ENCODE assay signal across 8 cellular contexts in the genomic region with DNA sequence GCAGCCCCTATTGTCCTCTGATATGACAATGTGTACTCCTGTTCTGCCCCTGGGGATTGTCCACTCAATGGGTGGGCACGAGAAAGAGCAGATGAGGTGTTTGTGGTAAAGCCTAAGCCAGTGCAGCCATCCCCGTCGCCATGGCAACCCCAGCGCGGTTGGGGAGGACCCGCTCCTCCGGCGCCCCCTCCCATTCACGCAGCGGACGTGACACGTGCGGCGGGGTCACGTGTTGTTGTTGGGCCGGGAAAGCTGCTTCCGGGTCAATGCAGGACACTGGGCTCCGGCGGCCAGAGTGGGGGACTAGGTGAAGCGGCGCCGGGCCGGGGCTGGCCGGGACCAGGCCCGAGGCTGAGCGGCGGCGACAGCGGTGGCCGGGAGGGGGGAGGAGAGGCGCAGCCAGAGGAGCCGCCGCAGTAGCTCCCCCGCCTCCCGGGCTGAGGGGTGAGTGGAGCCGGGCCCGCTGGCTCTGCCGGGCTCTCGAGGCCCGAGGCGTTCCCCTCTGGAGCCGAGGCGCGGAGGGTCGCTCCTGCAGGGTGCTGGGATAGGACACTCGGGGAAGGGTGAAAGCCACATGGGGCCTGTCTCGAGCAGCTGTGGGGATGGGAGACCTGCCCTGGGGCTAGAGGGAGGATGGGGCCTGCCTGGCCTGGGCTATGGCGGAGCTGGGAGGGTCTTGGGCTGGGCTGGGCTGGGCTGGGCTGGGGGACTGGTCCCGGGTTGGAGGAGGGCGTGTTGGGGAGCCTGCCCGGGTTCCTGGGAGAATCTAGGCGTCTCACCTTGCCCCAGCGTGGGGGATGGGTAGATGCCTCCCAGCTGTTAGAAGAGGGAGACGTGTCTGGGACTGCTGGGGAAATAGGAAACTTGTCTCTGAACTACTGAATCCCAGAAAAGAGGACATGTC. TPM values are rescaled to one million over a fixed set of nuclear protein-coding genes. Genes with fewer than 3 reads are reported as not detected.
DNase-seq lines count a peak whose midpoint lies in the region; ATAC-seq, FAIRE-seq and TF ChIP-seq lines count a peak whose summit lies in the region.

A gene with protein sequence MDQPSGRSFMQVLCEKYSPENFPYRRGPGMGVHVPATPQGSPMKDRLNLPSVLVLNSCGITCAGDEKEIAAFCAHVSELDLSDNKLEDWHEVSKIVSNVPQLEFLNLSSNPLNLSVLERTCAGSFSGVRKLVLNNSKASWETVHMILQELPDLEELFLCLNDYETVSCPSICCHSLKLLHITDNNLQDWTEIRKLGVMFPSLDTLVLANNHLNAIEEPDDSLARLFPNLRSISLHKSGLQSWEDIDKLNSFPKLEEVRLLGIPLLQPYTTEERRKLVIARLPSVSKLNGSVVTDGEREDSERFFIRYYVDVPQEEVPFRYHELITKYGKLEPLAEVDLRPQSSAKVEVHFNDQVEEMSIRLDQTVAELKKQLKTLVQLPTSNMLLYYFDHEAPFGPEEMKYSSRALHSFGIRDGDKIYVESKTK (plus strand): TSS at position 255 of the 904 bp plus-strand sequence. CDS start 21,589 bp downstream, outside the sequence.

- H3K9me3 ChIP-seq in BLaER1 (no peaks in the 10 kb centered on the region), lung (ENCODE audit: control insufficient read depth in 2 of 2, insufficient read depth in 1 of 2, low read length in 1 of 2) (no peaks in the 10 kb centered on the region)

- H3K27ac Mint-ChIP-seq in activated CD4-positive, alpha-beta memory T cell treated with anti-CD3 and anti-CD28 coated beads for 36 hours: peak within 1 kb of the TSS; percentile 57

- H3K4me1 ChIP-seq in BLaER1: peaks cover 20% of the 10 kb centered on the region
- H3K4me1 ChIP-seq in lung (ENCODE audit: control insufficient read depth in 2 of 2, insufficient read depth in 2 of 2, low read length in 2 of 2): peaks cover 9 to 15% of the 10 kb centered on the region in 2 donors

- no peaks in the 10 kb centered on the region for H3K9me3 Mint-ChIP-seq in activated CD4-positive, alpha-beta memory T cell treated with anti-CD3 and anti-CD28 coated beads for 36 hours

- 0 out of 2 replicates have a peak, but pooled peaks cover 5% of the 10 kb centered on the region for H3K36me3 ChIP-seq in BLaER1
- H3K36me3 ChIP-seq in lung (ENCODE audit: control insufficient read depth in 2 of 2, insufficient read depth in 2 of 2, low read length in 2 of 2): no peaks in the 10 kb centered on the region

- H3K27me3 ChIP-seq in BLaER1: no peaks in the 10 kb centered on the region
- H3K27me3 ChIP-seq in lung (ENCODE audit: control insufficient read depth, insufficient read depth): no peaks in the 10 kb centered on the region

- H3K4me1 Mint-ChIP-seq in activated CD4-positive, alpha-beta memory T cell treated with anti-CD3 and anti-CD28 coated beads for 36 hours (ENCODE audit: low read depth): peaks cover 18% of the 10 kb centered on the region

- peak; percentile 95 for FAIRE-seq in GM19239 (lab: Jason Lieb, UNC)

- no peak for TF ChIP-seq CTCF in lung (IDR thresholded peaks at IDR 0.05; ENCODE audit: control extremely low read depth, extremely low read depth)

- CTCF ChIA-PET in activated CD4-positive, alpha-beta memory T cell treated with anti-CD3 and anti-CD28 coated beads for 36 hours (lab: Charles Lee): interaction anchor here (0.9 to 1.4 kb wide), 3 partner anchors 11 to 170 kb away, joined by 3 to 4 read pairs (median 4); no protein-coding TSS in a partner anchor

- H4K20me1 ChIP-seq in BLaER1: peaks cover 50% of the 10 kb centered on the region

- H3K4me3 ChIP-seq in BLaER1 (peak within 1 kb of the TSS; percentile 84), lung (peak within 1 kb of the TSS; percentile 99)

- H3K27ac ChIP-seq in BLaER1: peak within 1 kb of the TSS; percentile 94
- H3K27ac ChIP-seq in lung (ENCODE audit: low read depth in 1 of 2, low read length in 1 of 2): peak within 1 kb of the TSS; percentile 67 to 90

- H3K27me3 Mint-ChIP-seq in activated CD4-positive, alpha-beta memory T cell treated with anti-CD3 and anti-CD28 coated beads for 36 hours: peaks cover 2% of the 10 kb centered on the region

- peak; percentile 99 for DNase-seq in GM19239 (ENCODE audit: insufficient read length, low spot score)
- DNase-seq in NCI-H69 (lab: John Stamatoyannopoulos, UW): peak; percentile 96
- DNase-seq in activated CD4-positive, alpha-beta memory T cell treated with anti-CD3 and anti-CD28 coated beads for 36 hours: peak; percentile 86
- DNase-seq in ecto neural progenitor cell (ENCODE audit: low spot score): peak; percentile 97
- DNase-seq in lung (ENCODE audit: low spot score): peak; percentile 89
- peak; percentile 67 to 76 (median 72) for DNase-seq in stimulated activated CD4-positive, alpha-beta T cell treated with anti-CD3 and anti-CD28 coated beads, TNF-alpha, amount 100 ng/mL, for 4 hours (ENCODE audit: low read depth in 3 of 3)

- H3K9ac ChIP-seq in BLaER1: peak within 1 kb of the TSS; percentile 88

- intact Hi-C loops in activated CD4-positive, alpha-beta memory T cell treated with anti-CD3 and anti-CD28 coated beads for 36 hours (cut with micrococcal nuclease): no loop called here

- whole genome bisulfite sequencing in lung, 2 donors: 1% methylated on average over 54 of the region's 54 CpGs

- H3K4me2 ChIP-seq in BLaER1: peak within 1 kb of the TSS; percentile 87

- H3K36me3 Mint-ChIP-seq in activated CD4-positive, alpha-beta memory T cell treated with anti-CD3 and anti-CD28 coated beads for 36 hours: no peaks in the 10 kb centered on the region

- POLR2A ChIA-PET in activated CD4-positive, alpha-beta memory T cell treated with anti-CD3 and anti-CD28 coated beads for 36 hours (lab: Charles Lee): interaction anchor here (0.8 to 1.5 kb wide), 2 partner anchors 28 to 33 kb away, joined by 3 read pairs; no protein-coding TSS in a partner anchor

- ATAC-seq in HG03457 (IDR thresholded peaks at IDR 0.05; ENCODE audit: unreplicated experiment) (peak; percentile 88), lung (ENCODE audit: insufficient read depth, low FRiP score) (peak; percentile 92)

- peak within 1 kb of the TSS; percentile 79 for H3K4me3 Mint-ChIP-seq in activated CD4-positive, alpha-beta memory T cell treated with anti-CD3 and anti-CD28 coated beads for 36 hours

RNA-seq across cellular contexts. Expression of the gene that starts here (rescaled TPM):
- total RNA-seq in activated CD4-positive, alpha-beta memory T cell treated with anti-CD3 and anti-CD28 coated beads for 36 hours: 1 to 10 TPM; 6.0 to 6.7 TPM
- total RNA-seq in lung: 10 to 100 TPM; 27.1 to 73.2 TPM
- polyA plus RNA-seq in lung: 1 to 10 TPM; 5.0 to 7.8 TPM

Comparison
In these comparisons a context has a peak if more than half of its experiments do, and no peak if none do; other contexts are left out.
1. Peak in every context shown above with its lines: DNase-seq, ATAC-seq, H3K4me3 ChIP-seq and H3K27ac ChIP-seq.